ENCODE assay signal across 21 cellular contexts in the genomic region with DNA sequence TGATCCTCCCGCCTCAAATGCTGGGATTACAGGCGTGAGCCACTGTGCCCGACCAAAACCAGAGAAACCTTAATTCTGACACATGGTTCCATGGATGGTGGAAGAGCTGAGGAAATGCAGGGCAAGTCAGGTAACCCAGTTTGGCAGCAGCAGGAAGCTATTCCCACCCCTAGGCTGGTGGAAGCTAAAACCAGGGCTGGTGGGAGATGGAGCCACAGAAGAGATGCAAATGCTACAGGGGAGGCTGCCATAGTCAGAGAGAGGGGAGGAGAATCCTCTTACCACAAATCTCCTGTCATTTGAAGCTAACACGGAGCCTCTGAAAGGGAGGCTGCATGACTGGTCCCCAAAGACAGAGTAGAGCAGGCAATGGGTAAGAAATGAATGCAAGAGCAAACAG. TPM values are rescaled to one million over a fixed set of nuclear protein-coding genes. Genes with fewer than 3 reads are reported as not detected.
DNase-seq lines count a peak whose midpoint lies in the region; ATAC-seq and TF ChIP-seq lines count a peak whose summit lies in the region.
"Had no signal": no experiment of that assay in that cellular context is flagged by ENCODE, and none has a peak within 500 bp of the region (broad histone marks: within the 10 kb centered on the region; RNA-seq: fewer than 3 reads in every experiment).

No MANE protein-coding gene starts in this region.

- no peak overlapping the region for H4K8ac ChIP-seq in mesendoderm (ENCODE audit: low read depth, low read length)

- TF ChIP-seq CTCF in colonic mucosa (IDR thresholded peaks at IDR 0.05) (no peak), stomach (IDR thresholded peaks at IDR 0.05) (no peak)

- H2BK120ac ChIP-seq in mesendoderm (ENCODE audit: low read depth, low read length) = no peak overlapping the region

- H3K27me3 ChIP-seq in colonic mucosa = no peaks in the 10 kb centered on the region
- no peaks in the 10 kb centered on the region for H3K27me3 ChIP-seq in mesendoderm (ENCODE audit: insufficient read depth, low read length, poor library complexity)
- H3K27me3 ChIP-seq in stomach = peaks cover 0 to 14% (median 0%) of the 10 kb centered on the region in 3 donors

- no peak overlapping the region for H3K56ac ChIP-seq in mesendoderm (ENCODE audit: low read length)

- H3K27ac ChIP-seq in colonic mucosa = peak overlapping the region; percentile 66
- no peak overlapping the region for H3K27ac ChIP-seq in mesendoderm (ENCODE audit: low read depth, low read length)
- H3K27ac ChIP-seq in stomach = peak overlapping the region; percentile 62 to 98 (median 96)
- H3K27ac ChIP-seq: A549, GM23248 had no signal

- H3K9me3 ChIP-seq in colonic mucosa = no peaks in the 10 kb centered on the region
- H3K9me3 ChIP-seq in stomach = no peaks in the 10 kb centered on the region
- H3K9me3 ChIP-seq: SK-N-SH had no signal

- no peak overlapping the region for H3K4ac ChIP-seq in mesendoderm (ENCODE audit: low read depth, low read length)

- H3K79me1 ChIP-seq in mesendoderm (ENCODE audit: low read length) = no peaks in the 10 kb centered on the region

- no peak overlapping the region for H2AK5ac ChIP-seq in mesendoderm (ENCODE audit: low read length)

- TF ChIP-seq EP300 in stomach (IDR thresholded peaks at IDR 0.05) = no peak

- TF ChIP-seq POLR2A in stomach (IDR thresholded peaks at IDR 0.05) = no peak

- no CpG with 5 or more reads among the region's 4 CpGs for WGBS in mesendoderm (ENCODE audit: extremely low coverage, insufficient coverage, low lambda C conversion rate)
- 44 to 76% (median 55%) methylated on average over 4 of the region's 4 CpGs for WGBS in stomach, 5 donors

- H3K4me1 ChIP-seq in colonic mucosa (peaks cover 5% of the 10 kb centered on the region), mesendoderm (ENCODE audit: control insufficient read depth, low read depth, low read length) (no peaks in the 10 kb centered on the region), stomach (peaks cover 8 to 29% (median 17%) of the 10 kb centered on the region in 4 donors)

- intact Hi-C loops in colonic mucosa (cut with DNase I) = no loop called here
- intact Hi-C loops in stomach (cut with DNase I; ENCODE audit: low total_unique reads) = no loop called here

- H3K4me3 ChIP-seq in colonic mucosa (no peak overlapping the region), mesendoderm (ENCODE audit: low read length) (no peak overlapping the region), stomach (no peak overlapping the region)
- H3K4me3 ChIP-seq: A549, GM23248 had no signal

- no peak overlapping the region for H3K23ac ChIP-seq in mesendoderm (ENCODE audit: low read length)

- H3K18ac ChIP-seq in mesendoderm (ENCODE audit: low read length) = no peak overlapping the region

- ATAC-seq in GM21786 (IDR thresholded peaks at IDR 0.05; ENCODE audit: unreplicated experiment) (no peak), GM21515 (IDR thresholded peaks at IDR 0.05; ENCODE audit: unreplicated experiment) (no peak), GM21717 (IDR thresholded peaks at IDR 0.05; ENCODE audit: unreplicated experiment) (no peak)
- ATAC-seq: A549, HCT116, Panc1 had no signal

- no peak overlapping the region for H2BK15ac ChIP-seq in mesendoderm (replicated peaks; ENCODE audit: low read depth)

- peak overlapping the region in 1 of 2 donors; percentile 75 for H3K9ac ChIP-seq in colonic mucosa (ENCODE audit: low read depth in 2 of 2, low read length in 2 of 2)
- no peak overlapping the region for H3K9ac ChIP-seq in mesendoderm (ENCODE audit: low read length)
- H3K9ac ChIP-seq: GM23248, SK-N-SH had no signal

- H2BK5ac ChIP-seq in mesendoderm (ENCODE audit: low read length) = no peak overlapping the region

- H4K5ac ChIP-seq in mesendoderm (ENCODE audit: low read length) = no peak overlapping the region

- H3K36me3 ChIP-seq in colonic mucosa (no peaks in the 10 kb centered on the region), mesendoderm (ENCODE audit: control insufficient read depth, insufficient read depth, low read length) (no peaks in the 10 kb centered on the region), stomach (no peaks in the 10 kb centered on the region)

- DNase-seq in HuH-7 (ENCODE audit: low spot score) (peak; percentile 29), colonic mucosa (no peak), mesendoderm (peak; percentile 30), stomach (no peak), DMS79 (lab: John Stamatoyannopoulos, UW) (no peak)
- DNase-seq: GM23248; Karpas-422; MV-4-11; NCI-H1694 treated with DMSO at 0.1 percent for 48 hours; NCI-H2107; NCI-H69; NK-92 treated with Interleukin-12 subunit alpha and Interleukin-12 subunit beta, amount 100 ng/mL, for 24 hours; SIG-M5; SK-N-SH had no signal

- no peak overlapping the region for H3K4me2 ChIP-seq in mesendoderm (ENCODE audit: low read length)
- H3K4me2 ChIP-seq: A549, SK-N-SH had no signal

- H3K79me2 ChIP-seq in mesendoderm (ENCODE audit: control insufficient read depth, insufficient read depth, low read length) = no peaks in the 10 kb centered on the region

RNA-seq across cellular contexts. Expression of a gene that starts 4.1 kb away (rescaled TPM):
- 10 to 100 TPM; 26.4 to 36.6 TPM for total RNA-seq in colonic mucosa
- 9.7 TPM for polyA plus RNA-seq in mesendoderm (2013, experiment 1 of 2)
- polyA plus RNA-seq in mesendoderm (2013, experiment 2 of 2) = 10.0 TPM
- 100 to 1,000 TPM in 2 of 5 donors, 10 to 100 TPM in 3; 57.1 to 198 (median 89.2) TPM for total RNA-seq in stomach
- polyA plus RNA-seq in stomach = 10 to 100 TPM in 1 of 3 donors, 1 to 10 TPM in 2; 6.2 to 11.6 (median 9.4) TPM
- polyA plus RNA-seq: IgD-negative memory B cell had no signal

Comparison
In these comparisons a context has a peak if more than half of its experiments do, and no peak if none do; other contexts are left out.
1. DNase-seq: peak in HuH-7 (single experiment) and mesendoderm (single experiment); none in colonic mucosa (single experiment), stomach (single experiment) and DMS79 (single experiment).